Comparison of ENCODE assay signal across 19 cellular contexts in the genomic region with DNA sequence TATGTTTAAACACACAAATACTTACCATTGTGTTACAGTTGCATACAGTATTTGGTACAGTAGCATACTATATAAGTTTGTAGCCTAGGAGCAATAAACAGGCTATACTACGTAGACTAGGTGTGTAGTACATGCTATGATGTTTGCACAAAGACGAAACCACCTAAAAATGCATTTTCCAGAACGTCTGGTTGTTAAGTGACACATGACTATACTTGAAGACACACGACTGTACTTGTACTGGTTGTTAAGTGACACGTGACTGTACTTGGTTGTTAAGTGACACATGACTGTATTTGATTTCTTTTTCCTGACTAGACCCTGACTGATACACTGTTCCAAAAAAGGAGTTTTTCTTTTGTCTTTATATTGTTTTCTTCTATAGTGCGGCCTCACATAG. TPM values are rescaled to one million over a fixed set of nuclear protein-coding genes. Genes with fewer than 3 reads are reported as not detected.
DNase-seq lines count a peak whose midpoint lies in the region; ATAC-seq and FAIRE-seq lines count a peak whose summit lies in the region.
"Had no signal": no experiment of that assay in that cellular context is flagged by ENCODE, and none has a peak within 500 bp of the region (broad histone marks: within the 10 kb centered on the region; RNA-seq: fewer than 3 reads in every experiment).

No MANE protein-coding gene starts in this region.

- intact Hi-C loops in posterior vena cava (cut with DNase I): no loop called here

- peaks cover 0 to 7% of the 10 kb centered on the region in 2 donors for H3K9me3 Mint-ChIP-seq in activated naive CD4-positive, alpha-beta T cell treated with anti-CD3 and anti-CD28 coated beads, Interleukin-2, amount 50 U/mL, for 72 hours
- no peaks in the 10 kb centered on the region for H3K9me3 Mint-ChIP-seq in activated T-helper 17 cell treated with anti-CD3 and anti-CD28 coated beads, Interleukin-2, amount 50 U/mL, for 72 hours
- H3K9me3 Mint-ChIP-seq: HFFc6 had no signal

- FAIRE-seq in urothelium cell line (lab: Jason Lieb, UNC): peak; percentile 70
- FAIRE-seq: D721Med had no signal

- no peak overlapping the region for H3K27ac Mint-ChIP-seq in activated naive CD4-positive, alpha-beta T cell treated with anti-CD3 and anti-CD28 coated beads, Interleukin-2, amount 50 U/mL, for 72 hours
- H3K27ac Mint-ChIP-seq in activated T-helper 17 cell treated with anti-CD3 and anti-CD28 coated beads, Interleukin-2, amount 50 U/mL, for 72 hours: no peak overlapping the region
- H3K27ac Mint-ChIP-seq: HFFc6 had no signal

- no peak overlapping the region for H3K4me3 Mint-ChIP-seq in activated T-helper 17 cell treated with anti-CD3 and anti-CD28 coated beads, Interleukin-2, amount 50 U/mL, for 72 hours
- H3K4me3 Mint-ChIP-seq: HFFc6 had no signal

- no peak for DNase-seq in activated naive CD4-positive, alpha-beta T cell treated with anti-CD3 and anti-CD28 coated beads, Interleukin-2, amount 50 U/mL, for 72 hours (ENCODE audit: low spot score in 2 of 2)
- DNase-seq in activated naive CD4-positive, alpha-beta T cell treated with Interleukin-2 at 50 U/mL for 16 hours: no peak
- DNase-seq in kidney tubule cell (ENCODE audit: low spot score): peak; percentile 45
- no peak for DNase-seq in urothelium cell line (ENCODE audit: low spot score)
- no peak for DNase-seq in posterior vena cava (ENCODE audit: low spot score)
- no peak for DNase-seq in NCI-H1105 treated with DMSO at 0.1 percent for 48 hours (lab: John Stamatoyannopoulos, UW)
- DNase-seq: AML-193, DMS79 treated with DMSO at 0.1 percent for 48 hours, H7, HFFc6, KBM-7, NCI-H1694 treated with DMSO at 0.1 percent for 48 hours, NCI-H2227 treated with DMSO at 0.1 percent for 48 hours, NCI-H510A treated with DMSO at 0.1 percent for 48 hours, NCI-H82, PC-3, SIG-M5 had no signal

- H3K27me3 Mint-ChIP-seq in activated T-helper 17 cell treated with anti-CD3 and anti-CD28 coated beads, Interleukin-2, amount 50 U/mL, for 72 hours: no peaks in the 10 kb centered on the region

- peaks cover 18 to 34% of the 10 kb centered on the region in 2 donors for H3K36me3 Mint-ChIP-seq in activated naive CD4-positive, alpha-beta T cell treated with anti-CD3 and anti-CD28 coated beads, Interleukin-2, amount 50 U/mL, for 72 hours
- H3K36me3 Mint-ChIP-seq in activated T-helper 17 cell treated with anti-CD3 and anti-CD28 coated beads, Interleukin-2, amount 50 U/mL, for 72 hours (ENCODE audit: low read depth): peaks cover 100% of the 10 kb centered on the region

- peak; percentile 68 to 87 for ATAC-seq in activated naive CD4-positive, alpha-beta T cell treated with anti-CD3 and anti-CD28 coated beads, Interleukin-2, amount 50 U/mL, for 72 hours
- peak; percentile 81 for ATAC-seq in activated T-helper 17 cell treated with anti-CD3 and anti-CD28 coated beads, Interleukin-2, amount 50 U/mL, for 72 hours (replicated peaks)
- ATAC-seq: PC-3 had no signal

- peaks cover 56% of the 10 kb centered on the region for H3K4me1 Mint-ChIP-seq in activated T-helper 17 cell treated with anti-CD3 and anti-CD28 coated beads, Interleukin-2, amount 50 U/mL, for 72 hours

RNA-seq across cellular contexts. Expression of a gene that starts 34.1 kb away (rescaled TPM):
- total RNA-seq in activated naive CD4-positive, alpha-beta T cell treated with anti-CD3 and anti-CD28 coated beads, Interleukin-2, amount 50 U/mL, for 72 hours: 100 to 1,000 TPM; 106 to 157 TPM
- total RNA-seq in activated T-helper 17 cell treated with anti-CD3 and anti-CD28 coated beads, Interleukin-2, amount 50 U/mL, for 72 hours: 100 to 1,000 TPM in 1 of 2 donors, 10 to 100 TPM in 1; 68.1 to 185 TPM
- total RNA-seq in posterior vena cava: 10 to 100 TPM; 46.8 to 51.8 TPM

RNA-seq across cellular contexts. Expression of a gene that starts 53.9 kb away (rescaled TPM):
- total RNA-seq in activated naive CD4-positive, alpha-beta T cell treated with anti-CD3 and anti-CD28 coated beads, Interleukin-2, amount 50 U/mL, for 72 hours: 10 to 100 TPM in 1 of 2 donors, 1 to 10 TPM in 1; 2.6 to 14.7 TPM
- total RNA-seq in activated T-helper 17 cell treated with anti-CD3 and anti-CD28 coated beads, Interleukin-2, amount 50 U/mL, for 72 hours: 1 to 10 TPM; 7.8 to 8.7 TPM
- total RNA-seq in posterior vena cava: 10 to 100 TPM; 20.9 to 21.2 TPM
